In the genomic region with DNA sequence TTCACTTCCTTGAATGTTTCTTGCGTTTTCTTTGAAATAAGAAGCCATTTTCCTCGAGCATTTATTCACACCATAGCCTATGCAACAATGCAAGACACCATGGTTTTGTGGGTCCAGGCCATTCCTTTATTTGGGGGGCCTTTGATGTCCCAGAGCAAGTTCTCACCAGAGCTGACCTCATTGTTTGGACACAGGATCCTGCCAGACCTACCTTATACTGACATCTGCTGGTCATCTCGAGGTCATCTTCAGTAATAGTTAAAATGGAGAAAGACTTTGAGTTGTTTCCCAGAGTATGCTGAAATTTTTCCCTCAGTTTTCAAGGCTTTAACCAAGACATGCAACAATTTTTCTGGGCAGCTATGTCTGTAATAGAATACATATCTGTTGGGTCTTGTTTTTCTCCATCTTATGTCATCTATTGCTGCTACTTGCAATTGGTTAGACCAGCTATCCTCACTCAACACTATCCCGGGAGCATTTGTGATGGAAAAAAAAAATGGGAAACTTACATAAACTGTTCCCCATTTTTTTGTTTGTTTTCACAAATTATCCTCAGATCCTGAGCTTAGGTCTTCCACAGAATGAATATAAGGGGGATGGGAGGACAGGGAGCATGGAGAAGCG, we compare ENCODE assay signal across 8 cellular contexts.
A peak's percentile ranks its signal among the peaks of the same experiment; 100 is the strongest.
DNase-seq lines count a peak whose midpoint lies in the region; ATAC-seq and TF ChIP-seq lines count a peak whose summit lies in the region.

No MANE protein-coding gene starts in this region.

- DNase-seq in AG04449 (ENCODE audit: low read depth, low spot score) (no peak), GM19238 (ENCODE audit: insufficient read length, low spot score) (peak; percentile 13), erythroblast (lab: John Stamatoyannopoulos, UW) (peak; percentile 5 to 36), pons (ENCODE audit: low spot score) (peak; percentile 74)
- DNase-seq in stimulated activated effector memory CD8-positive, alpha-beta T cell treated with anti-CD3 and anti-CD28 coated beads, Interleukin-12 subunit alpha, Interleukin-12 subunit beta, amount 100 ng/mL, for 72 hours (ENCODE audit: low spot score in 2 of 2): no peak

- no peak overlapping the region for H3K4me3 Mint-ChIP-seq in stimulated activated effector memory CD8-positive, alpha-beta T cell treated with anti-CD3 and anti-CD28 coated beads, Interleukin-12 subunit alpha, Interleukin-12 subunit beta, amount 100 ng/mL, for 72 hours

- H3K4me1 Mint-ChIP-seq in stimulated activated effector memory CD8-positive, alpha-beta T cell treated with anti-CD3 and anti-CD28 coated beads, Interleukin-12 subunit alpha, Interleukin-12 subunit beta, amount 100 ng/mL, for 72 hours: peaks cover 5% of the 10 kb centered on the region

- peaks cover 3% of the 10 kb centered on the region for H3K9me3 Mint-ChIP-seq in stimulated activated effector memory CD8-positive, alpha-beta T cell treated with anti-CD3 and anti-CD28 coated beads, Interleukin-12 subunit alpha, Interleukin-12 subunit beta, amount 100 ng/mL, for 72 hours

- no peaks in the 10 kb centered on the region for H3K79me2 ChIP-seq in OCI-LY3 (ENCODE audit: low read length)

- no peak overlapping the region for H3K27ac ChIP-seq in OCI-LY3 (ENCODE audit: low read length)

- H3K9me3 ChIP-seq in OCI-LY3 (ENCODE audit: insufficient read depth, low read length): no peaks in the 10 kb centered on the region

- no peaks in the 10 kb centered on the region for H3K4me1 ChIP-seq in OCI-LY3 (ENCODE audit: low read length)

- POLR2A ChIA-PET in AG04449 (lab: Yijun Ruan, JAX): interaction anchor here (1.4 kb wide), 1 partner anchor 11 kb away, joined by 3 read pairs; no protein-coding TSS in a partner anchor

- no peak for TF ChIP-seq POLR2A in erythroblast (IDR thresholded peaks at IDR 0.05; ENCODE audit: low read length)

- TF ChIP-seq CTCF in AG04449 (IDR thresholded peaks at IDR 0.05; ENCODE audit: insufficient read depth, low read length, missing control alignments): peak; percentile 60
- TF ChIP-seq CTCF in OCI-LY3 (IDR thresholded peaks at IDR 0.05; ENCODE audit: low read depth, low read length): peak; percentile 53

- no peaks in the 10 kb centered on the region for H4K20me1 ChIP-seq in OCI-LY3 (ENCODE audit: insufficient read depth, low read length)

- H3K36me3 ChIP-seq in OCI-LY3 (replicated peaks; ENCODE audit: low read depth, low read length): no peaks in the 10 kb centered on the region

- H3K27me3 ChIP-seq in OCI-LY3 (ENCODE audit: low read depth, low read length): no peaks in the 10 kb centered on the region

- CTCF ChIA-PET in AG04449 (lab: Yijun Ruan, JAX): interaction anchor here (0.7 to 9.5 kb wide), 22 partner anchors 7 to 1346 kb away, joined by 3 to 148 read pairs (median 5); no protein-coding TSS in a partner anchor

- no peak overlapping the region for H3K27ac Mint-ChIP-seq in stimulated activated effector memory CD8-positive, alpha-beta T cell treated with anti-CD3 and anti-CD28 coated beads, Interleukin-12 subunit alpha, Interleukin-12 subunit beta, amount 100 ng/mL, for 72 hours

- H3K4me3 ChIP-seq in AG04449 (ENCODE audit: low read depth, low read length) (no peak overlapping the region), OCI-LY3 (ENCODE audit: low read length) (no peak overlapping the region)

- no peaks in the 10 kb centered on the region for H3K36me3 Mint-ChIP-seq in stimulated activated effector memory CD8-positive, alpha-beta T cell treated with anti-CD3 and anti-CD28 coated beads, Interleukin-12 subunit alpha, Interleukin-12 subunit beta, amount 100 ng/mL, for 72 hours

- ATAC-seq in activated CD4-positive, CD25-positive, alpha-beta regulatory T cell treated with anti-CD3 and anti-CD28 coated beads, Interleukin-2, amount 50 U/mL, for 24 hours: no peak
- no peak for ATAC-seq in GM19324 (IDR thresholded peaks at IDR 0.05; ENCODE audit: low FRiP score, unreplicated experiment)
- ATAC-seq in stimulated activated effector memory CD8-positive, alpha-beta T cell treated with anti-CD3 and anti-CD28 coated beads, Interleukin-12 subunit alpha, Interleukin-12 subunit beta, amount 100 ng/mL, for 72 hours: no peak

- no peak overlapping the region for H3K9ac ChIP-seq in OCI-LY3 (ENCODE audit: low read length)

- H2AFZ ChIP-seq in OCI-LY3 (ENCODE audit: low read depth, low read length): no peak overlapping the region

- H3K4me2 ChIP-seq in OCI-LY3 (ENCODE audit: low read length): no peak overlapping the region

Comparison
In these comparisons a context has a peak if more than half of its experiments do, and no peak if none do; other contexts are left out.
1. DNase-seq: peak in GM19238 (single experiment), erythroblast (2 of 2) and pons (single experiment); none in AG04449 (single experiment) and stimulated activated effector memory CD8-positive, alpha-beta T cell treated with anti-CD3 and anti-CD28 coated beads, Interleukin-12 subunit alpha, Interleukin-12 subunit beta, amount 100 ng/mL, for 72 hours (0 of 2).